8 cellular contexts compared by ENCODE assay signal in genomic region chr6:149925974-149926777, GRCh38. TPM values are rescaled to one million over a fixed set of nuclear protein-coding genes. Genes with fewer than 3 reads are reported as not detected.
DNase-seq lines count a peak whose midpoint lies in the region; ATAC-seq and TF ChIP-seq lines count a peak whose summit lies in the region.

No MANE protein-coding gene starts in this region.

- H3K4me1 ChIP-seq in NT2/D1 (ENCODE audit: insufficient read depth, insufficient read length) (no peaks in the 10 kb centered on the region), esophagus (ENCODE audit: control insufficient read depth in 2 of 2, insufficient read depth in 2 of 2, low read length in 1 of 2) (peaks cover 0 to 12% of the 10 kb centered on the region in 2 donors), mucosa of stomach (ENCODE audit: control insufficient read depth, insufficient read depth, low read length) (peaks cover 22% of the 10 kb centered on the region)

- H3K27me3 ChIP-seq in HL-60 (ENCODE audit: insufficient read depth, poor library complexity, severe bottlenecking) (peaks cover 38% of the 10 kb centered on the region), NT2/D1 (ENCODE audit: insufficient read depth, insufficient read length) (peaks cover 59% of the 10 kb centered on the region), esophagus (ENCODE audit: control insufficient read depth in 1 of 2, insufficient read depth in 2 of 2, low read length in 2 of 2) (no peaks in the 10 kb centered on the region), mucosa of stomach (ENCODE audit: control insufficient read depth, insufficient read depth, low read length) (peaks cover 46% of the 10 kb centered on the region)

- no peaks in the 10 kb centered on the region for H3K36me3 ChIP-seq in NT2/D1 (ENCODE audit: insufficient read depth, insufficient read length, low read length)
- H3K36me3 ChIP-seq in esophagus (ENCODE audit: control insufficient read depth in 2 of 2, insufficient read depth in 2 of 2, low read length in 1 of 2): no peaks in the 10 kb centered on the region
- H3K36me3 ChIP-seq in mucosa of stomach (ENCODE audit: control insufficient read depth, insufficient read depth, low read length): no peaks in the 10 kb centered on the region

- no peak overlapping the region for H3K27ac ChIP-seq in HL-60 (replicated peaks)
- peak overlapping the region; percentile 20 to 66 for H3K27ac ChIP-seq in esophagus (ENCODE audit: low read depth in 2 of 2, low read length in 1 of 2)

- DNase-seq in DMS53 (lab: John Stamatoyannopoulos, UW) (peak; percentile 88), HL-60 (ENCODE audit: low read depth in 1 of 2, low spot score in 1 of 2) (peak in 1 of 2 experiments; percentile 83), NT2/D1 (ENCODE audit: low read depth, low spot score) (peak; percentile 48)
- peak; percentile 88 for DNase-seq in activated CD8-positive, alpha-beta memory T cell treated with anti-CD3 and anti-CD28 coated beads, Interleukin-2, amount 50 U/mL, for 48 hours
- DNase-seq in stimulated activated CD8-positive, alpha-beta memory T cell treated with anti-CD3 and anti-CD28 coated beads, Interleukin-4, amount 100 ng/mL, for 48 hours: peak; percentile 91

- H3K9ac ChIP-seq in NT2/D1 (ENCODE audit: insufficient read length, low read depth) (peak overlapping the region; percentile 0), mucosa of stomach (ENCODE audit: low read length) (peak overlapping the region; percentile 61)

- WGBS in esophagus, 2 donors: 2 to 3% methylated on average over 29 to 31 of the region's 31 CpGs

- H3K4me3 ChIP-seq in HL-60 (replicated peaks; ENCODE audit: insufficient read depth, low read length) (peak overlapping the region; percentile 47), NT2/D1 (ENCODE audit: insufficient read length, low read depth) (peak overlapping the region; percentile 50), esophagus (ENCODE audit: low read depth in 1 of 2, low read length in 2 of 2) (peak overlapping the region; percentile 48 to 66), mucosa of stomach (ENCODE audit: low read length) (peak overlapping the region; percentile 73)

- ATAC-seq in GM21390 (IDR thresholded peaks at IDR 0.05; ENCODE audit: unreplicated experiment): no peak

- no peaks in the 10 kb centered on the region for H3K9me3 ChIP-seq in NT2/D1 (ENCODE audit: insufficient read depth, low read length)
- peaks cover 0 to 1% of the 10 kb centered on the region in 2 donors for H3K9me3 ChIP-seq in esophagus (ENCODE audit: control insufficient read depth in 2 of 2, insufficient read depth in 1 of 2, low read depth in 1 of 2, low read length in 1 of 2)
- no peaks in the 10 kb centered on the region for H3K9me3 ChIP-seq in mucosa of stomach (ENCODE audit: control insufficient read depth, low read length)

- TF ChIP-seq CTCF in HL-60 (IDR thresholded peaks at IDR 0.05; ENCODE audit: insufficient read depth, low read length): peak; percentile 98

RNA-seq across cellular contexts. Expression of gene RAET1G, which starts 3.3 kb away (rescaled TPM):
- 10 to 100 TPM in 1 of 2 donors, 1 to 10 TPM in 1; 8.9 to 21.2 TPM for polyA plus RNA-seq in esophagus

RNA-seq across cellular contexts. Expression of gene ULBP2, which starts 15.6 kb away (rescaled TPM):
- polyA plus RNA-seq in esophagus: 1 to 10 TPM; 1.7 to 5.4 TPM

RNA-seq across cellular contexts. Expression of gene RAET1E, which starts 28.3 kb away (rescaled TPM):
- 10 to 100 TPM; 25.1 to 72.5 TPM for polyA plus RNA-seq in esophagus

RNA-seq across cellular contexts. Expression of gene ULBP1, which starts 37.6 kb away (rescaled TPM):
- polyA plus RNA-seq in esophagus: under 1 TPM; 0.04 to 0.31 TPM
